In the genomic region with DNA sequence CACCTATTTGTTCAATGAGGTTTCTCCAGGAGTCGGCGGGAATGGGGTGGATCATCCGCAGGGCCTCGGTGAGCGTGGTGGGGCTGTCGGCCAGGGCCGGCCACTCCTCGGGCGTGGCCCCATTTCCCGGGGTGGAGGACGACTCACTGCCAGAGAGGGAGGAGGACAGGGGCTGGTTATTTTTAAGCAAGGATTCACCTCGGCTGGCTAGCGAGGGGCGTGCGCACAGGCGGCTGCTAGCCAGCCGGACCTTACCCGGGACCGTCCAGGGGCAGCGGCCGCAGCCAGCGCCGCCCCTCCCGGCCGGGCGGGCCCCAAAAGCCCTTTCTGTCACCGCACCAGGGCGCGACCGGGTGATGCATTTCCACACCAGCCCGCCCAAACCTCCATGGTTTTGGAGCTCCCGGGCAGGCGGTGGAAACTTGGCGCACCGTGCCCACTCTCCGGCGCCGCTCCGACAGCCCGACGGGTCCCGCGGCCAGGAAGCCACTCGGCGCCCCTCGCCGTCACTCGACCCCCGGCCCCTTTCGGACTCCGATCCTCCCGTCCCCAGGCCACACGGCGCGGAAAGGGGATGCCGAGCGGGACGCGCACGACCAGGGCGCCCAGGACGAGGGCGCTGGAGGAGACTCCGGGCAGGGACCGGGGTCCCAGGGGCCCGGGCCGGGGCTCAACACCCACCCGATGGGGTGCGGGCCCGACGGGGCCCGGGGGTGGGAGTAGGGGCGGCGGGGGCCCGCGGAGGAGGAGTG, we compare ENCODE assay signal across 8 cellular contexts. TPM values are rescaled to one million over a fixed set of nuclear protein-coding genes. Genes with fewer than 3 reads are reported as not detected.
DNase-seq lines count a peak whose midpoint lies in the region; ATAC-seq and TF ChIP-seq lines count a peak whose summit lies in the region.

No MANE protein-coding gene starts in this region.

- no peak for TF ChIP-seq POLR2A in vagina (IDR thresholded peaks at IDR 0.05)

- H2AFZ ChIP-seq in mammary epithelial cell (ENCODE audit: low read depth, low read length): no peak overlapping the region

- dilution Hi-C loops in mammary epithelial cell (cut with HindIII; ENCODE audit: low sequenced_read_pairs): loop anchor here (5.0 kb wide), 3 partner anchors 40 to 105 kb away; no protein-coding TSS in a partner anchor

- no TSS peak for BruUV-seq in mammary epithelial cell (replicated peaks; lab: Mats Ljungman, UMichigan)

- peaks cover 23 to 87% (median 76%) of the 10 kb centered on the region in 7 donors for H3K27me3 ChIP-seq in heart right ventricle
- H3K27me3 ChIP-seq in mammary epithelial cell (ENCODE audit: insufficient read depth, low read length): peaks cover 30% of the 10 kb centered on the region
- H3K27me3 ChIP-seq in vagina: no peaks in the 10 kb centered on the region

- WGBS in heart right ventricle, 2 donors: 1 to 2% methylated on average over 74 to 76 of the region's 76 CpGs
- 4% methylated on average over 11 of the region's 76 CpGs for whole genome bisulfite sequencing in mammary epithelial cell (ENCODE audit: low coverage, missing lambda C conversion rate)
- 3 to 4% methylated on average over 29 to 53 of the region's 76 CpGs for WGBS in mesodermal cell (ENCODE audit: insufficient coverage in 2 of 2), 2 experiments

- H3K4me2 ChIP-seq in mammary epithelial cell (ENCODE audit: insufficient read depth, low read depth, low read length): peak overlapping the region; percentile 56

- peaks cover 2% of the 10 kb centered on the region for H4K20me1 ChIP-seq in mammary epithelial cell (ENCODE audit: insufficient read depth, low read length)

- H3K27ac ChIP-seq in heart right ventricle: no peak overlapping the region
- no peak overlapping the region for H3K27ac ChIP-seq in mammary epithelial cell (ENCODE audit: insufficient read depth, low read depth, low read length)
- H3K27ac ChIP-seq in mesodermal cell (ENCODE audit: low read depth, low read length, severe bottlenecking): no peak overlapping the region
- H3K27ac ChIP-seq in vagina: no peak overlapping the region

- no peaks in the 10 kb centered on the region for H3K36me3 ChIP-seq in heart right ventricle
- H3K36me3 ChIP-seq in mammary epithelial cell (ENCODE audit: insufficient read depth, low read length): no peaks in the 10 kb centered on the region
- no peaks in the 10 kb centered on the region for H3K36me3 ChIP-seq in mesodermal cell (ENCODE audit: control insufficient read depth, insufficient read depth, low read length)
- H3K36me3 ChIP-seq in vagina: no peaks in the 10 kb centered on the region

- no peak overlapping the region for H3K9ac ChIP-seq in mammary epithelial cell (ENCODE audit: insufficient read depth, low read length)

- no peaks in the 10 kb centered on the region for H3K79me2 ChIP-seq in mammary epithelial cell (ENCODE audit: insufficient read depth, low read length)

- CTCF ChIA-PET in mammary epithelial cell (lab: Charles Lee; ENCODE audit: low non-redundant PET): interaction anchor here (0.6 kb wide), 1 partner anchor 488 kb away, joined by 3 read pairs; no protein-coding TSS in a partner anchor

- intact Hi-C loops in heart right ventricle (cut with DNase I) (no loop called here), Right ventricle myocardium superior (cut with DNase I) (no loop called here), mammary epithelial cell (cut with micrococcal nuclease) (no loop called here), vagina (cut with DNase I) (no loop called here)

- no peak for TF ChIP-seq CTCF in heart right ventricle (IDR thresholded peaks at IDR 0.05)
- TF ChIP-seq CTCF in mammary epithelial cell (conservative IDR thresholded peaks at IDR 0.05 in 1 of 2, IDR thresholded peaks at IDR 0.05 in 1 of 2; ENCODE audit: extremely low read depth in 1 of 2, insufficient read depth in 1 of 2, low read depth in 1 of 2, low read length in 2 of 2): no peak
- no peak for TF ChIP-seq CTCF in vagina (IDR thresholded peaks at IDR 0.05)

- in situ Hi-C loops in mammary epithelial cell (cut with MboI; ENCODE audit: low sequenced_read_pairs in 2 of 2): no loop called here

- DNase-seq in heart right ventricle (no peak), Right ventricle myocardium superior (no peak), mammary epithelial cell (peak; percentile 25), vagina (ENCODE audit: extremely low spot score in 2 of 2) (no peak), ureter (ENCODE audit: low spot score) (no peak), T-helper 9 cell (no peak)

- peaks cover 0 to 6% (median 0%) of the 10 kb centered on the region in 11 donors for H3K9me3 ChIP-seq in heart right ventricle
- no peaks in the 10 kb centered on the region for H3K9me3 ChIP-seq in mammary epithelial cell (replicated peaks; ENCODE audit: insufficient read depth, low read length)
- no peaks in the 10 kb centered on the region for H3K9me3 ChIP-seq in mesodermal cell (ENCODE audit: control insufficient read depth, low read length)
- no peaks in the 10 kb centered on the region for H3K9me3 ChIP-seq in vagina

- H3K4me1 ChIP-seq in heart right ventricle: peaks cover 0 to 23% (median 14%) of the 10 kb centered on the region in 9 donors
- peaks cover 7% of the 10 kb centered on the region for H3K4me1 ChIP-seq in mammary epithelial cell (ENCODE audit: insufficient read depth, low read length)
- H3K4me1 ChIP-seq in mesodermal cell (ENCODE audit: control insufficient read depth, insufficient read depth, low read length, poor library complexity, severe bottlenecking): no peaks in the 10 kb centered on the region
- H3K4me1 ChIP-seq in vagina: peaks cover 26% of the 10 kb centered on the region

- H3K4me3 ChIP-seq in heart right ventricle (peak overlapping the region in 9 of 10 donors; percentile 13 to 40 (median 24)), mammary epithelial cell (replicated peaks in 1 of 3; ENCODE audit: insufficient read depth in 1 of 3, low read depth in 2 of 3, low read length in 3 of 3) (no peak overlapping the region), mesodermal cell (ENCODE audit: extremely low read depth, insufficient read depth, low read length, poor library complexity, severe bottlenecking) (peak overlapping the region; percentile 26), vagina (peak overlapping the region; percentile 41 to 55)

- ATAC-seq in heart right ventricle (peak in 2 of 8 donors; percentile 11 to 40), Right ventricle myocardium superior (ENCODE audit: poor library complexity) (no peak), GM21786 (IDR thresholded peaks at IDR 0.05; ENCODE audit: unreplicated experiment) (no peak)

RNA-seq across cellular contexts. Expression of gene SNORC, which starts 57.2 kb away (rescaled TPM):
- total RNA-seq in heart right ventricle: 1 to 10 TPM in 4 of 10 donors, under 1 TPM in 6; 0.71 to 1.7 (median 0.94) TPM
- 1 to 10 TPM in 1 of 2 donors, under 1 TPM in 1; 0.70 to 1.6 TPM for polyA plus RNA-seq in heart right ventricle
- 0.70 TPM for total RNA-seq in Right ventricle myocardium superior
- 1 to 10 TPM; 1.5 to 4.3 TPM for total RNA-seq in mammary epithelial cell
- polyA plus RNA-seq in mammary epithelial cell: 0.41 TPM
- polyA minus RNA-seq in mammary epithelial cell: not detected
- 2.5 TPM for polyA plus RNA-seq in mesodermal cell (2013, experiment 1 of 2)
- 0.86 TPM for polyA plus RNA-seq in mesodermal cell (2013, experiment 2 of 2)
- total RNA-seq in vagina: not detected
- total RNA-seq in ureter: 7.3 TPM

Comparison
In these comparisons a context has a peak if more than half of its experiments do, and no peak if none do; other contexts are left out.
1. H3K4me3 ChIP-seq: peak in heart right ventricle (9 of 10), mesodermal cell (single experiment) and vagina (2 of 2); none in mammary epithelial cell (0 of 3).